ENCODE assay signal across 1 cellular context in genomic region chr6:125533710-125534397, GRCh38.
TF ChIP-seq lines count a peak whose summit lies in the region.

No MANE protein-coding gene starts in this region.

TF ChIP-seq in HEK293, 187 proteins besides CTCF, POLR2A, EP300 and RAD21 (continued from another document and continues in another):
- TF ChIP-seq ZNF146 (tag by site-specific recombination; IDR thresholded peaks at IDR 0.05) (no peak), ZNF138 (tag by site-specific recombination; IDR thresholded peaks at IDR 0.05; ENCODE audit: borderline replicate concordance) (no peak), HOXA7 (CRISPR knock-in tag; IDR thresholded peaks at IDR 0.05; ENCODE audit: borderline replicate concordance) (no peak), ZBTB8A (tag by site-specific recombination; IDR thresholded peaks at IDR 0.05) (0 out of 2 replicates have a peak, but pooled peaks have one; percentile 19), INSM2 (tag by site-specific recombination; IDR thresholded peaks at IDR 0.05) (no peak), ZNF248 (tag by site-specific recombination; IDR thresholded peaks at IDR 0.05) (no peak), ZEB2 (tag by site-specific recombination; IDR thresholded peaks at IDR 0.05) (no peak), ZNF596 (tag by site-specific recombination; IDR thresholded peaks at IDR 0.05) (no peak), ZNF791 (tag by site-specific recombination; IDR thresholded peaks at IDR 0.05) (no peak), ZSCAN30 (tag by site-specific recombination; IDR thresholded peaks at IDR 0.05) (no peak), ZNF544 (tag by site-specific recombination; IDR thresholded peaks at IDR 0.05) (no peak), ZNF48 (tag by site-specific recombination; IDR thresholded peaks at IDR 0.05) (no peak), ZBTB11 (tag by site-specific recombination; conservative IDR thresholded peaks at IDR 0.05; ENCODE audit: low read depth) (no peak), ZNF626 (tag by site-specific recombination; IDR thresholded peaks at IDR 0.05) (no peak), HOXD13 (CRISPR knock-in tag; IDR thresholded peaks at IDR 0.05; ENCODE audit: borderline replicate concordance) (no peak), ZBTB7A (tag by site-specific recombination; IDR thresholded peaks at IDR 0.05; ENCODE audit: low read depth) (no peak), ZNF639 (tag by site-specific recombination; IDR thresholded peaks at IDR 0.05) (no peak), ZNF302 (tag by site-specific recombination; IDR thresholded peaks at IDR 0.05; ENCODE audit: low read depth) (no peak), ZBTB21 (tag by site-specific recombination; IDR thresholded peaks at IDR 0.05) (no peak), ZNF169 (tag by site-specific recombination; IDR thresholded peaks at IDR 0.05) (no peak), SP7 (tag by site-specific recombination; IDR thresholded peaks at IDR 0.05) (0 out of 2 replicates have a peak, but pooled peaks have one; percentile 5), YY1 (tag by site-specific recombination; IDR thresholded peaks at IDR 0.05) (no peak), ZNF837 (tag by site-specific recombination; IDR thresholded peaks at IDR 0.05) (no peak), ZNF18 (tag by site-specific recombination; IDR thresholded peaks at IDR 0.05) (no peak), ZNF324 (tag by site-specific recombination; IDR thresholded peaks at IDR 0.05) (no peak), ZNF335 (tag by site-specific recombination; conservative IDR thresholded peaks at IDR 0.05) (peak; percentile 65), ZNF26 (tag by site-specific recombination; IDR thresholded peaks at IDR 0.05) (no peak), ZNF518A (tag by site-specific recombination; conservative IDR thresholded peaks at IDR 0.05; ENCODE audit: low read depth) (no peak), ZBTB48 (tag by site-specific recombination; IDR thresholded peaks at IDR 0.05) (0 out of 2 replicates have a peak, but pooled peaks have one; percentile 47), ZNF16 (tag by site-specific recombination; IDR thresholded peaks at IDR 0.05; ENCODE audit: low read depth) (no peak), ZNF2 (tag by site-specific recombination; IDR thresholded peaks at IDR 0.05) (0 out of 2 replicates have a peak, but pooled peaks have one; percentile 23), ZNF560 (tag by site-specific recombination; IDR thresholded peaks at IDR 0.05; ENCODE audit: borderline replicate concordance) (no peak), WT1 (tag by site-specific recombination; IDR thresholded peaks at IDR 0.05) (peak; percentile 92), PRDM2 (tag by site-specific recombination; IDR thresholded peaks at IDR 0.05; ENCODE audit: borderline replicate concordance) (no peak), ZNF558 (tag by site-specific recombination; IDR thresholded peaks at IDR 0.05) (no peak)
